ENCODE assay signal across 30 cellular contexts in genomic region chr6:34549804-34550202, GRCh38. TPM values are rescaled to one million over a fixed set of nuclear protein-coding genes. Genes with fewer than 3 reads are reported as not detected.
"Had no signal": no experiment of that assay in that cellular context is flagged by ENCODE, and none has a peak within 500 bp of the region (broad histone marks: within the 10 kb centered on the region; RNA-seq: fewer than 3 reads in every experiment).

No MANE protein-coding gene starts in this region.

- H3K4me1 ChIP-seq: adrenal gland, upper lobe of right lung had no signal

- H3K9me3 ChIP-seq: adrenal gland, gastroesophageal sphincter, thyroid gland, upper lobe of right lung had no signal

- H3K27me3 ChIP-seq: adrenal gland, dorsolateral prefrontal cortex, gastroesophageal sphincter, thyroid gland, upper lobe of right lung had no signal

- H3K9ac ChIP-seq: parathyroid adenoma had no signal

- ATAC-seq: gastroesophageal sphincter; left colon; naive thymus-derived CD8-positive, alpha-beta T cell; sciatic nerve; stimulated activated memory B cell treated with anti-CD40 and anti-IgM and Interleukin-4, amounts not matched to agents 10 μg/mL and 1 μg/mL and 100 μg/mL, for 72 hours; stimulated activated naive CD8-positive, alpha-beta T cell treated with anti-CD3 and anti-CD28 coated beads, Interleukin-15, amount 100 ng/mL, for 72 hours; upper lobe of right lung had no signal

- H2AFZ ChIP-seq: parathyroid adenoma had no signal

- H3K79me2 ChIP-seq: parathyroid adenoma had no signal

- DNase-seq: activated B cell treated with CpG ODN at 0.5 μM for 24 hours; activated CD8-positive, alpha-beta memory T cell treated with anti-CD3 and anti-CD28 coated beads for 24 hours; activated effector memory CD4-positive, alpha-beta T cell treated with Interleukin-2 at 50 U/mL for 16 hours; activated naive CD4-positive, alpha-beta T cell treated with Interleukin-2 at 50 U/mL for 16 hours; activated naive CD8-positive, alpha-beta T cell treated with anti-CD3 and anti-CD28 coated beads for 36 hours; adrenal gland; aorta; dorsolateral prefrontal cortex; effector memory CD4-positive, alpha-beta T cell; erythroblast; hippocampal formation; kidney; left colon; midbrain; naive thymus-derived CD8-positive, alpha-beta T cell; occipital lobe; stimulated activated CD4-positive, alpha-beta T cell treated with anti-CD3 and anti-CD28 coated beads, Interleukin-12 subunit alpha, Interleukin-12 subunit beta, amount 100 ng/mL, for 4 hours; stimulated activated CD4-positive, alpha-beta T cell treated with anti-CD3 and anti-CD28 coated beads, Interleukin-4, amount 100 ng/mL, for 24 hours; stimulated activated naive CD8-positive, alpha-beta T cell treated with anti-CD3 and anti-CD28 coated beads, Interleukin-15, amount 100 ng/mL, for 72 hours; substantia nigra; T-helper 2 cell; thyroid gland; upper lobe of right lung had no signal

- H3K27ac ChIP-seq: adrenal gland, coronary artery, dorsolateral prefrontal cortex, gastroesophageal sphincter, parathyroid adenoma, skin epidermis, thyroid gland, upper lobe of right lung had no signal

- H3K36me3 ChIP-seq: adrenal gland, gastroesophageal sphincter, thyroid gland, upper lobe of right lung had no signal

- FAIRE-seq: kidney had no signal

- H3K4me3 ChIP-seq: adrenal gland, coronary artery, dorsolateral prefrontal cortex, gastroesophageal sphincter, skin epidermis, thyroid gland, upper lobe of right lung had no signal

RNA-seq across cellular contexts. Expression of gene SPDEF, which starts 6.3 kb away (rescaled TPM):
- total RNA-seq: activated naive CD8-positive, alpha-beta T cell treated with anti-CD3 and anti-CD28 coated beads for 36 hours; naive thymus-derived CD8-positive, alpha-beta T cell; occipital lobe; renal cortical epithelial cell; sciatic nerve; thyroid gland had no signal
- polyA plus RNA-seq: naive thymus-derived CD8-positive, alpha-beta T cell had no signal
